Comparison of ENCODE assay signal across 1 cellular context in the genomic region with DNA sequence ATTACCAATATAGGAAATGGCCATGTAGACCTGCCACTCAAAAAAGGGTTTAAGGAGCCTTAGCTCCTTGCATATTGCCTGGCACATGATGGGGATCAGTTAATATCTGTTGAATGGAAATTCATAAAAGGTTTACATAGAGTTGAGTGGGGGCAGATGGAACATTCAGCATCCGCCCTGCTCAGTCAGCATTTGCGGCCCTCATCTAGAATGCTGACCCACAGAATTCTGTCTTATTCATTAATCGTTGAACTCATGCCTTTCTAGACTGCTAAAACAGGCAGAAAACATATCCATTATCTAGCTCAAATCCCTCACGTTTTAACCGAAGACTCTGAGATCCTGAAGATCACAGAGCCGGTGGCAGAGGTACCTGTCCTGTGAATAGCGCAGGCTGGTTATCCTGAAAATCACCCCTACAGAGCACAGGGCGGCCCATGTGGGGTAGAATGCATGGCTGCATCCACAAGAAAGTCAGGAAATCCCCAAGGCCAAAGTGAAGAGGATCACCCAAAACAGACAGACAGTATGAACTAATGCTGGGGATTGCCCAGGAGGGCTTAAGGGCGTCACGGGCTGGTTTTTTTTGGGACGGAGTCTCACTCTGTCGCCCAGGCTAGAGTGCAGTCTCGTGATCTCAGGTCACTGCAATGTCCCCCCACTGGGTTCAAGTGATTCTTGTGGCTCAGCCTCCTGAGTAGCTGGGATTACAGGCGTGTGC.
TF ChIP-seq lines count a peak whose summit lies in the region.

No MANE protein-coding gene starts in this region.

TF ChIP-seq in GM23338, 12 proteins besides CTCF, POLR2A, EP300 and RAD21 (continued from another document):
- TF ChIP-seq, protein P1, sequence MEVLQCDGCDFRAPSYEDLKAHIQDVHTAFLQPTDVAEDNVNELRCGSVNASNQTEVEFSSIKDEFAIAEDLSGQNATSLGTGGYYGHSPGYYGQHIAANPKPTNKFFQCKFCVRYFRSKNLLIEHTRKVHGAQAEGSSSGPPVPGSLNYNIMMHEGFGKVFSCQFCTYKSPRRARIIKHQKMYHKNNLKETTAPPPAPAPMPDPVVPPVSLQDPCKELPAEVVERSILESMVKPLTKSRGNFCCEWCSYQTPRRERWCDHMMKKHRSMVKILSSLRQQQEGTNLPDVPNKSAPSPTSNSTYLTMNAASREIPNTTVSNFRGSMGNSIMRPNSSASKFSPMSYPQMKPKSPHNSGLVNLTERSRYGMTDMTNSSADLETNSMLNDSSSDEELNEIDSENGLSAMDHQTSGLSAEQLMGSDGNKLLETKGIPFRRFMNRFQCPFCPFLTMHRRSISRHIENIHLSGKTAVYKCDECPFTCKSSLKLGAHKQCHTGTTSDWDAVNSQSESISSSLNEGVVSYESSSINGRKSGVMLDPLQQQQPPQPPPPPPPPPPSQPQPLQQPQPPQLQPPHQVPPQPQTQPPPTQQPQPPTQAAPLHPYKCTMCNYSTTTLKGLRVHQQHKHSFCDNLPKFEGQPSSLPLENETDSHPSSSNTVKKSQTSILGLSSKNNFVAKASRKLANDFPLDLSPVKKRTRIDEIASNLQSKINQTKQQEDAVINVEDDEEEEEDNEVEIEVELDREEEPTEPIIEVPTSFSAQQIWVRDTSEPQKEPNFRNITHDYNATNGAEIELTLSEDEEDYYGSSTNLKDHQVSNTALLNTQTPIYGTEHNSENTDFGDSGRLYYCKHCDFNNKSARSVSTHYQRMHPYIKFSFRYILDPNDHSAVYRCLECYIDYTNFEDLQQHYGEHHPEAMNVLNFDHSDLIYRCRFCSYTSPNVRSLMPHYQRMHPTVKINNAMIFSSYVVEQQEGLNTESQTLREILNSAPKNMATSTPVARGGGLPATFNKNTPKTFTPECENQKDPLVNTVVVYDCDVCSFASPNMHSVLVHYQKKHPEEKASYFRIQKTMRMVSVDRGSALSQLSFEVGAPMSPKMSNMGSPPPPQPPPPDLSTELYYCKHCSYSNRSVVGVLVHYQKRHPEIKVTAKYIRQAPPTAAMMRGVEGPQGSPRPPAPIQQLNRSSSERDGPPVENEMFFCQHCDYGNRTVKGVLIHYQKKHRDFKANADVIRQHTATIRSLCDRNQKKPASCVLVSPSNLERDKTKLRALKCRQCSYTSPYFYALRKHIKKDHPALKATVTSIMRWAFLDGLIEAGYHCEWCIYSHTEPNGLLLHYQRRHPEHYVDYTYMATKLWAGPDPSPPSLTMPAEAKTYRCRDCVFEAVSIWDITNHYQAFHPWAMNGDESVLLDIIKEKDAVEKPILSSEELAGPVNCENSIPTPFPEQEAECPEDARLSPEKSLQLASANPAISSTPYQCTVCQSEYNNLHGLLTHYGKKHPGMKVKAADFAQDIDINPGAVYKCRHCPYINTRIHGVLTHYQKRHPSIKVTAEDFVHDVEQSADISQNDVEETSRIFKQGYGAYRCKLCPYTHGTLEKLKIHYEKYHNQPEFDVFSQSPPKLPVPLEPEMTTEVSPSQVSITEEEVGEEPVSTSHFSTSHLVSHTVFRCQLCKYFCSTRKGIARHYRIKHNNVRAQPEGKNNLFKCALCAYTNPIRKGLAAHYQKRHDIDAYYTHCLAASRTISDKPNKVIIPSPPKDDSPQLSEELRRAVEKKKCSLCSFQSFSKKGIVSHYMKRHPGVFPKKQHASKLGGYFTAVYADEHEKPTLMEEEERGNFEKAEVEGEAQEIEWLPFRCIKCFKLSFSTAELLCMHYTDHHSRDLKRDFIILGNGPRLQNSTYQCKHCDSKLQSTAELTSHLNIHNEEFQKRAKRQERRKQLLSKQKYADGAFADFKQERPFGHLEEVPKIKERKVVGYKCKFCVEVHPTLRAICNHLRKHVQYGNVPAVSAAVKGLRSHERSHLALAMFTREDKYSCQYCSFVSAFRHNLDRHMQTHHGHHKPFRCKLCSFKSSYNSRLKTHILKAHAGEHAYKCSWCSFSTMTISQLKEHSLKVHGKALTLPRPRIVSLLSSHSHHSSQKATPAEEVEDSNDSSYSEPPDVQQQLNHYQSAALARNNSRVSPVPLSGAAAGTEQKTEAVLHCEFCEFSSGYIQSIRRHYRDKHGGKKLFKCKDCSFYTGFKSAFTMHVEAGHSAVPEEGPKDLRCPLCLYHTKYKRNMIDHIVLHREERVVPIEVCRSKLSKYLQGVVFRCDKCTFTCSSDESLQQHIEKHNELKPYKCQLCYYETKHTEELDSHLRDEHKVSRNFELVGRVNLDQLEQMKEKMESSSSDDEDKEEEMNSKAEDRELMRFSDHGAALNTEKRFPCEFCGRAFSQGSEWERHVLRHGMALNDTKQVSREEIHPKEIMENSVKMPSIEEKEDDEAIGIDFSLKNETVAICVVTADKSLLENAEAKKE (CRISPR knock-in tag; IDR thresholded peaks at IDR 0.05) = no peak
